In genomic region chr3:141332436-141332835, GRCh38 we compare ENCODE assay signal across 1 cellular context.
TF ChIP-seq lines count a peak whose summit lies in the region.

No MANE protein-coding gene starts in this region.

TF ChIP-seq in HepG2, 621 proteins besides CTCF, POLR2A, EP300 and RAD21 (continued from another document and continues in another):
- no peak for TF ChIP-seq ELF4 (CRISPR knock-in tag; IDR thresholded peaks at IDR 0.05; ENCODE audit: borderline replicate concordance)
- peak; percentile 50 for TF ChIP-seq TCF7L2 (IDR thresholded peaks at IDR 0.05; ENCODE audit: low read depth, low read length)
- TF ChIP-seq SNRNP70 (IDR thresholded peaks at IDR 0.05; ENCODE audit: low read depth, low read length), result no peak
- no peak for TF ChIP-seq CREB1 (IDR thresholded peaks at IDR 0.05)
- peak; percentile 20; the same call in 1 of the 2 replicates for TF ChIP-seq CREB1 (CRISPR knock-in tag; IDR thresholded peaks at IDR 0.05)
- no peak for TF ChIP-seq ZSCAN25 (CRISPR knock-in tag; IDR thresholded peaks at IDR 0.05)
- no peak for TF ChIP-seq TCF12 (IDR thresholded peaks at IDR 0.05)
- no peak for TF ChIP-seq TCF12 (CRISPR knock-in tag; IDR thresholded peaks at IDR 0.05)
- no peak for TF ChIP-seq PHF8 (CRISPR knock-in tag; IDR thresholded peaks at IDR 0.05)
- no peak for TF ChIP-seq TERF1 (CRISPR knock-in tag; IDR thresholded peaks at IDR 0.05)
- 0 out of 2 replicates have a peak, but pooled peaks have one; percentile 25 for TF ChIP-seq MAX (IDR thresholded peaks at IDR 0.05)
- no peak for TF ChIP-seq TEF (CRISPR knock-in tag; IDR thresholded peaks at IDR 0.05)
- TF ChIP-seq ZNF234 (CRISPR knock-in tag; conservative IDR thresholded peaks at IDR 0.05), result no peak
- peak; percentile 73; the same call in 1 of the 2 replicates for TF ChIP-seq ZNF281 (CRISPR knock-in tag; IDR thresholded peaks at IDR 0.05; ENCODE audit: borderline replicate concordance)
- no peak for TF ChIP-seq ARID4A (CRISPR knock-in tag; IDR thresholded peaks at IDR 0.05; ENCODE audit: borderline replicate concordance)
- no peak for TF ChIP-seq ZKSCAN8 (CRISPR knock-in tag; IDR thresholded peaks at IDR 0.05; ENCODE audit: borderline replicate concordance)
- no peak for TF ChIP-seq DZIP1 (CRISPR knock-in tag; IDR thresholded peaks at IDR 0.05)
- TF ChIP-seq CREB3 (CRISPR knock-in tag; IDR thresholded peaks at IDR 0.05), result no peak
- TF ChIP-seq E2F2 (CRISPR knock-in tag; IDR thresholded peaks at IDR 0.05; ENCODE audit: borderline replicate concordance), result no peak
- TF ChIP-seq ZNF883 (CRISPR knock-in tag; IDR thresholded peaks at IDR 0.05; ENCODE audit: not compliant biosample characterization), result no peak
- no peak for TF ChIP-seq FOXA1 (IDR thresholded peaks at IDR 0.05)
- TF ChIP-seq FOXA1 (CRISPR knock-in tag; IDR thresholded peaks at IDR 0.05), result peak; percentile 32; the same call in 1 of the 2 replicates
- TF ChIP-seq ZFP82 (CRISPR knock-in tag; IDR thresholded peaks at IDR 0.05; ENCODE audit: borderline replicate concordance), result no peak
- peak; percentile 87 for TF ChIP-seq TCF7 (IDR thresholded peaks at IDR 0.05; ENCODE audit: low read depth)
- no peak for TF ChIP-seq ZBTB49 (CRISPR knock-in tag; IDR thresholded peaks at IDR 0.05; ENCODE audit: borderline replicate concordance)
- no peak for TF ChIP-seq ZSCAN9 (CRISPR knock-in tag; IDR thresholded peaks at IDR 0.05; ENCODE audit: borderline replicate concordance)
- TF ChIP-seq ZBTB34 (CRISPR knock-in tag; IDR thresholded peaks at IDR 0.05), result no peak
- no peak for TF ChIP-seq NFKBIZ (CRISPR knock-in tag; IDR thresholded peaks at IDR 0.05)
- no peak for TF ChIP-seq ZNF142 (CRISPR knock-in tag; IDR thresholded peaks at IDR 0.05)
